ENCODE assay signal across 22 cellular contexts in the genomic region with DNA sequence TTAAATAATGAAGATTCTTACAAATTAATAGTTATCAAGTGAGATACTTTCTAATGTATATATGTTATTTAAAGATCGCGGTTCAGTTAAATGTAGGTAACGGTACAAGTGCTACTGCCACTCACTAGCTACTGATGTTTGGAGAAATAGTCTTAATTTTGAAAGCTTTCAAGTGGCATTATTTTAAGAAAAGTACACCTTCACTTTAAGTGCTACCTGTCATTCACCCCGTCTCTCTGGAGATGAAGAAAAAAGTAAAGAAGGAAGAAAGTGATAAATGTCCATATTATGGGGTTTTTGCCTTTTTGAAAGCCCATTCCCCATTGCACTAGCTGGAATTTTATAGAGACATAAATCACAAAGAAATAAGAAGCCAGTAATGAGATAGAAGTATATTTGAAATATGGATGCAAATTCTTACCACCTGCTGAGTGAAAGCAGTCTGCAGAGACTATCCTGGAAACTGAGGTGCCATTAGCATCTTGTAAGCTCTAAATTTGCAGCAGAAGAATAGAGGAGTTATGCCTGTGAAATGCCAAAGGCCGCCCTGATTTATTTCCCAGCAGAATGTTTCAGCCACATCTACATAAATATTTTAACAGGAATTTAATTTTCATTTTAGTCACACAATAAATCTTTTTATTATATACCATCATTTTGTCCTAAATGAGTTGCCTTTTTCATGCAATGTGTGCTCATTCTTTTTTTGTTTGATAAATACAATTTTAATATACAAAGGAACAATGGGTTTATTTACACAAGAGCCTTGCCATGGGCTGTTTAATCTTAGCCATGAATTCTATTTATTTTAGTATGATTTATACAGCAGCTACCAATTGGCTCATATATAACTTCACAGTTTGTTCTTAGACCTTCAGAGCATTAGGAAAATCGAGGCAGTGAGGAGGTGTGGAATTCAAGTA.
"Had no signal": no experiment of that assay in that cellular context is flagged by ENCODE, and none has a peak within 500 bp of the region (broad histone marks: within the 10 kb centered on the region; RNA-seq: fewer than 3 reads in every experiment).

No MANE protein-coding gene starts in this region.

- H3K4me1 Mint-ChIP-seq: naive B cell; natural killer cell; stimulated activated naive B cell treated with anti-CD40 and anti-IgM and Interleukin-4, amounts not matched to agents 10 μg/mL and 1 μg/mL and 100 μg/mL, for 72 hours had no signal

- H3K27me3 Mint-ChIP-seq: naive B cell; progenitor cell of endocrine pancreas; stimulated activated naive B cell treated with anti-CD40 and anti-IgM and Interleukin-4, amounts not matched to agents 10 μg/mL and 1 μg/mL and 100 μg/mL, for 72 hours; type B pancreatic cell had no signal

- H3K36me3 ChIP-seq: left ventricle myocardium inferior, ovary, right atrium auricular region, right lobe of liver, suprapubic skin, thoracic aorta, tibial artery, vagina had no signal

- H3K9me3 Mint-ChIP-seq: mesothelial cell of epicardium; nephron progenitor cell; stimulated activated naive B cell treated with anti-CD40 and anti-IgM and Interleukin-4, amounts not matched to agents 10 μg/mL and 1 μg/mL and 100 μg/mL, for 72 hours; type B pancreatic cell had no signal

- H3K9me3 ChIP-seq: left ventricle myocardium inferior, ovary, right atrium auricular region, right lobe of liver, suprapubic skin, thoracic aorta, tibial artery, vagina had no signal

- H3K36me3 Mint-ChIP-seq: mesothelial cell of epicardium; naive B cell; natural killer cell; stimulated activated naive B cell treated with anti-CD40 and anti-IgM and Interleukin-4, amounts not matched to agents 10 μg/mL and 1 μg/mL and 100 μg/mL, for 72 hours; type B pancreatic cell had no signal

- H3K4me3 ChIP-seq: left ventricle myocardium inferior, lung, ovary, right atrium auricular region, right lobe of liver, smooth muscle cell, suprapubic skin, thoracic aorta, tibial artery, vagina had no signal

- H3K27ac Mint-ChIP-seq: mesothelial cell of epicardium; naive B cell; natural killer cell; nephron progenitor cell; stimulated activated naive B cell treated with anti-CD40 and anti-IgM and Interleukin-4, amounts not matched to agents 10 μg/mL and 1 μg/mL and 100 μg/mL, for 72 hours; type B pancreatic cell had no signal

- H3K27ac ChIP-seq: left ventricle myocardium inferior, ovary, right atrium auricular region, right lobe of liver, suprapubic skin, thoracic aorta, tibial artery, vagina had no signal

- H3K27me3 ChIP-seq: ovary, right atrium auricular region, right lobe of liver, suprapubic skin, tibial artery, vagina had no signal

- H3K4me3 Mint-ChIP-seq: mesothelial cell of epicardium; naive B cell; natural killer cell; nephron progenitor cell; stimulated activated naive B cell treated with anti-CD40 and anti-IgM and Interleukin-4, amounts not matched to agents 10 μg/mL and 1 μg/mL and 100 μg/mL, for 72 hours; type B pancreatic cell had no signal

- DNase-seq: islet precursor cell; left ventricle myocardium inferior; mesendoderm; naive B cell; natural killer cell; nephron progenitor cell; ovary; right lobe of liver; stimulated activated CD4-positive, alpha-beta T cell treated with anti-CD3 and anti-CD28 coated beads, Interleukin-2, amount 100 ng/mL, for 24 hours; stimulated activated CD4-positive, alpha-beta T cell treated with anti-CD3 and anti-CD28 coated beads, Interleukin-4, amount 100 ng/mL, for 1 hour; stimulated activated naive B cell treated with anti-CD40 and anti-IgM and Interleukin-4, amounts not matched to agents 10 μg/mL and 1 μg/mL and 100 μg/mL, for 72 hours; stimulated activated naive CD8-positive, alpha-beta T cell treated with anti-CD3 and anti-CD28 coated beads, Interleukin-15, Interleukin-2, amounts not matched to agents 100 U/mL and 50 U/mL, for 24 hours; tibial artery had no signal

- H3K4me1 ChIP-seq: left ventricle myocardium inferior, right atrium auricular region, right lobe of liver, suprapubic skin, tibial artery, vagina had no signal
